ENCODE assay signal across 9 cellular contexts in the genomic region with DNA sequence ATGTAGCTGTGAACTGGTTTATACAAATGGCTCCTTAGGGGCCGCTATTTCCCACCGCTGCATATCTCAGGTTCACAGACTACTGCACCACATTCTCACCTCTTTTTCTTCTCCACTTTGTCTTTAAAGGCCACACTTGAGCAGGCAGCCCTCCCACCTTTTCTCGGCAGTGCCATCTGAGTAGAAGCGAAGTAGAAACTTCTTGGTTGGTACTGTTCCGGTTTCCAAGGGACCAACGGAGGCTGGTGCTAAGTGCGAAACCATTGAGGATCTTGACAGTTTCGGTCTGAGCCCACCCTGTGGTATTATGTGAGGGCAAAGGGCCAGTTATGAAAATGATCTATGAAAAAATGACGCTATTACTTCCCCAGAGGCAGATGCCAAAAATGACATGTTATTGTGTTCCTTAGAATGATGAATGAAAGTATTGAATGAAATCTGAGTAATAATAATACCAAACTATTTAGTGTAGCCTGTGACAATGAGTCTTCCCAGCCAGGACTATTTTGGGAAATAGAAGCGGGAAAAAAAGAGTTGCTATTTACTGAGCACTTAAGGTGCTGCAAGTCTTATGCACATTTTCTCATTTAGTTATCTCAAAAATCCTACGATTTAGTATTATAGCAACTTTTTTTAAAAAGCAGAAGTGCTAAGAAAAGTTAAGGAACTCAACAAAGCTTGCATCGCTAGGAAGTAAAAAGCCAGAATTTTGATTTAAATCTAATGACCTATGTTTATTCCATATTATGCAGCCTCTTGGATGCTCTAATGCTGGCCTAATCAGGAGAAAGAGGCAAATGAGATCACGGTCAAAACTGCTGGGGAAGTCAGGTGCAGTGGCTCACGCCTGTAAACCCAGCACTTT. TPM values are rescaled to one million over a fixed set of nuclear protein-coding genes. Genes with fewer than 3 reads are reported as not detected.
DNase-seq lines count a peak whose midpoint lies in the region; ATAC-seq and TF ChIP-seq lines count a peak whose summit lies in the region.
"Had no signal": no experiment of that assay in that cellular context is flagged by ENCODE, and none has a peak within 500 bp of the region (broad histone marks: within the 10 kb centered on the region; RNA-seq: fewer than 3 reads in every experiment).

No MANE protein-coding gene starts in this region.

- no peak for TF ChIP-seq CTCF in breast epithelium (IDR thresholded peaks at IDR 0.05)
- TF ChIP-seq CTCF in testis (IDR thresholded peaks at IDR 0.05) = no peak

- peaks cover 9% of the 10 kb centered on the region for H3K9me3 Mint-ChIP-seq in activated T-cell treated with anti-CD3 and anti-CD28 coated beads, Interleukin-2, amount 50 U/mL, for 24 hours

- H3K4me1 ChIP-seq in thymus (ENCODE audit: control insufficient read depth, insufficient read depth, low read length) (peaks cover 69% of the 10 kb centered on the region), breast epithelium (no peaks in the 10 kb centered on the region), testis (peaks cover 7% of the 10 kb centered on the region)

- DNase-seq in activated gamma-delta T cell treated with Interleukin-2 at 50 U/mL for 16 hours (peak; percentile 36), activated gamma-delta T cell (lab: John Stamatoyannopoulos, UW) (no peak), breast epithelium (ENCODE audit: low spot score in 2 of 2) (no peak), testis (no peak), NCI-H524 (lab: John Stamatoyannopoulos, UW) (no peak)
- DNase-seq in activated T-cell treated with anti-CD3 and anti-CD28 coated beads, Interleukin-2, amount 50 U/mL, for 24 hours = peak; percentile 69
- DNase-seq: KG1 had no signal

- no peaks in the 10 kb centered on the region for H3K27me3 Mint-ChIP-seq in activated T-cell treated with anti-CD3 and anti-CD28 coated beads, Interleukin-2, amount 50 U/mL, for 24 hours

- H3K36me3 ChIP-seq in thymus (ENCODE audit: control insufficient read depth, insufficient read depth) (peaks cover 2% of the 10 kb centered on the region), breast epithelium (no peaks in the 10 kb centered on the region), testis (ENCODE audit: low read depth, missing control alignments) (no peaks in the 10 kb centered on the region)

- peaks cover 90% of the 10 kb centered on the region for H3K4me1 Mint-ChIP-seq in activated T-cell treated with anti-CD3 and anti-CD28 coated beads, Interleukin-2, amount 50 U/mL, for 24 hours (ENCODE audit: low read depth)

- ATAC-seq in HG03095 (IDR thresholded peaks at IDR 0.05; ENCODE audit: unreplicated experiment) = peak; percentile 28

- no peak for TF ChIP-seq POLR2A in breast epithelium (IDR thresholded peaks at IDR 0.05)
- no peak for TF ChIP-seq POLR2A in testis (IDR thresholded peaks at IDR 0.05)

- intact Hi-C loops in breast epithelium (cut with DNase I; ENCODE audit: low total_unique reads) = no loop called here
- intact Hi-C loops in testis (cut with DNase I; ENCODE audit: low total_unique reads) = no loop called here

- H3K27me3 ChIP-seq in thymus (ENCODE audit: control insufficient read depth, insufficient read depth) (no peaks in the 10 kb centered on the region), breast epithelium (no peaks in the 10 kb centered on the region), testis (no peaks in the 10 kb centered on the region)

- H3K4me3 Mint-ChIP-seq in activated T-cell treated with anti-CD3 and anti-CD28 coated beads, Interleukin-2, amount 50 U/mL, for 24 hours = peak overlapping the region; percentile 46

- peaks cover 15% of the 10 kb centered on the region for H3K36me3 Mint-ChIP-seq in activated T-cell treated with anti-CD3 and anti-CD28 coated beads, Interleukin-2, amount 50 U/mL, for 24 hours (ENCODE audit: low read depth)

- H3K9me3 ChIP-seq in thymus (ENCODE audit: control insufficient read depth) (no peaks in the 10 kb centered on the region), breast epithelium (no peaks in the 10 kb centered on the region), testis (no peaks in the 10 kb centered on the region)

- H3K27ac Mint-ChIP-seq in activated T-cell treated with anti-CD3 and anti-CD28 coated beads, Interleukin-2, amount 50 U/mL, for 24 hours = peak overlapping the region; percentile 94

- 40% methylated on average over 14 of the region's 14 CpGs for WGBS in thymus
- WGBS in testis, 2 donors = 77 to 79% methylated on average over 14 of the region's 14 CpGs

- H3K4me3 ChIP-seq in thymus (ENCODE audit: low read length) (no peak overlapping the region), breast epithelium (no peak overlapping the region), testis (no peak overlapping the region)

- H3K27ac ChIP-seq in thymus (ENCODE audit: low read depth) (peak overlapping the region; percentile 98), breast epithelium (no peak overlapping the region), testis (no peak overlapping the region)

RNA-seq across cellular contexts. Expression of a gene that starts 29.6 kb away (rescaled TPM):
- polyA plus RNA-seq in thymus (0.68 TPM), testis (ENCODE audit: insufficient read depth, low read depth, low replicate concordance) (0.13 TPM)
- total RNA-seq in breast epithelium (not detected), testis (under 1 TPM; 0.16 to 0.50 TPM)

Comparison
In these comparisons a context has a peak if more than half of its experiments do, and no peak if none do; other contexts are left out.
1. DNase-seq: peak in activated gamma-delta T cell treated with Interleukin-2 at 50 U/mL for 16 hours (single experiment) and activated T-cell treated with anti-CD3 and anti-CD28 coated beads, Interleukin-2, amount 50 U/mL, for 24 hours (single experiment); none in activated gamma-delta T cell (single experiment), breast epithelium (0 of 2), testis (single experiment) and NCI-H524 (0 of 2).